Comparison of ENCODE assay signal across 1 cellular context in genomic region chr14:37587881-37588666, GRCh38.
A peak's percentile ranks its signal among the peaks of the same experiment; 100 is the strongest.
TF ChIP-seq lines count a peak whose summit lies in the region.

No MANE protein-coding gene starts in this region.

TF ChIP-seq in HepG2, 621 proteins besides CTCF, POLR2A, EP300 and RAD21 (continued from another document):
- TF ChIP-seq NFIC (IDR thresholded peaks at IDR 0.05; ENCODE audit: low read length) (no peak), RBM22 (optimal IDR thresholded peaks at IDR 0.05; ENCODE audit: low read length) (no peak), STAT5B (CRISPR knock-in tag; IDR thresholded peaks at IDR 0.05) (0 out of 2 replicates have a peak, but pooled peaks have one; percentile 37), FOXJ3 (CRISPR knock-in tag; IDR thresholded peaks at IDR 0.05; ENCODE audit: borderline replicate concordance) (peak; percentile 48), ZNF12 (CRISPR knock-in tag; IDR thresholded peaks at IDR 0.05) (no peak), ZNF367 (CRISPR knock-in tag; IDR thresholded peaks at IDR 0.05; ENCODE audit: borderline replicate concordance) (peak; percentile 77; the same call in 1 of the 2 replicates), ZNF142 (CRISPR knock-in tag; IDR thresholded peaks at IDR 0.05) (peak; percentile 89), ZNF225 (CRISPR knock-in tag; IDR thresholded peaks at IDR 0.05) (peak; percentile 77; the same call in 1 of the 2 replicates), ZIK1 (CRISPR knock-in tag; IDR thresholded peaks at IDR 0.05; ENCODE audit: borderline replicate concordance, low read depth) (peak; percentile 80; the same call in 1 of the 2 replicates), ZNF260 (CRISPR knock-in tag; IDR thresholded peaks at IDR 0.05; ENCODE audit: borderline replicate concordance, low read depth) (no peak), MED8 (CRISPR knock-in tag; IDR thresholded peaks at IDR 0.05; ENCODE audit: insufficient replicate concordance) (peak; percentile 68), PREB (CRISPR knock-in tag; IDR thresholded peaks at IDR 0.05) (no peak), ZNF333 (CRISPR knock-in tag; IDR thresholded peaks at IDR 0.05; ENCODE audit: borderline replicate concordance) (peak; percentile 80; the same call in 1 of the 2 replicates), LRRFIP1 (CRISPR knock-in tag; conservative IDR thresholded peaks at IDR 0.05) (no peak), MAZ (IDR thresholded peaks at IDR 0.05; ENCODE audit: borderline replicate concordance, low read depth, low read length) (no peak; the same call in 1 of the 2 replicates), MAZ (CRISPR knock-in tag; IDR thresholded peaks at IDR 0.05; ENCODE audit: low read depth) (peak; percentile 64; the same call in 1 of the 2 replicates), TAF15 (IDR thresholded peaks at IDR 0.05; ENCODE audit: low read depth, low read length, poor library complexity, severe bottlenecking) (peak; percentile 91)
